Comparison of ENCODE assay signal across 22 cellular contexts in genomic region chr12:65487679-65488078, GRCh38.
"Had no signal": no experiment of that assay in that cellular context is flagged by ENCODE, and none has a peak within 500 bp of the region (broad histone marks: within the 10 kb centered on the region; RNA-seq: fewer than 3 reads in every experiment).

No MANE protein-coding gene starts in this region.

- H3K9me3 ChIP-seq: ovary, prostate gland had no signal

- H3K4me3 ChIP-seq: esophagus muscularis mucosa, left ventricle myocardium inferior, ovary, prostate gland, right atrium auricular region, tibial artery had no signal

- H3K4me1 ChIP-seq: esophagus muscularis mucosa, left ventricle myocardium inferior, prostate gland, right atrium auricular region, tibial artery had no signal

- H3K27ac ChIP-seq: esophagus muscularis mucosa, left ventricle myocardium inferior, ovary, prostate gland, right atrium auricular region, tibial artery, VCaP had no signal

- FAIRE-seq: frontal cortex had no signal

- H3K36me3 ChIP-seq: esophagus muscularis mucosa, ovary, prostate gland, right atrium auricular region had no signal

- H3K27me3 ChIP-seq: esophagus muscularis mucosa, ovary, right atrium auricular region, tibial artery had no signal

- ATAC-seq: activated naive CD4-positive, alpha-beta T cell treated with anti-CD3 and anti-CD28 coated beads, Interleukin-2, amount 50 U/mL, for 72 hours; natural killer cell treated with Interleukin-12 subunit alpha and Interleukin-12 subunit beta and Interleukin-15 and Interleukin-18, amount 100 ng/mL, for 72 hours; stimulated activated naive CD8-positive, alpha-beta T cell treated with anti-CD3 and anti-CD28 coated beads, Interleukin-15, amount 100 ng/mL, for 72 hours had no signal

- DNase-seq: activated CD4-positive, alpha-beta T cell treated with anti-CD3 and anti-CD28 coated beads, Interleukin-2, amount 50 U/mL, for 1 hour; activated CD4-positive, CD25-positive, alpha-beta regulatory T cell treated with anti-CD3 and anti-CD28 coated beads, Interleukin-2, amount 50 U/mL, for 72 hours; activated T-cell treated with anti-CD3 and anti-CD28 coated beads, Interleukin-2, amount 50 U/mL, for 1 hour; aorta; central memory CD4-positive, alpha-beta T cell; dermis blood vessel endothelial cell; effector CD8-positive, alpha-beta T cell; hippocampal formation; kidney glomerular epithelial cell; left ventricle myocardium inferior; ovary; stimulated activated CD4-positive, alpha-beta T cell treated with anti-CD3 and anti-CD28 coated beads, Interleukin-12 subunit alpha, Interleukin-12 subunit beta, amount 100 ng/mL, for 4 hours; stimulated activated CD4-positive, alpha-beta T cell treated with anti-CD3 and anti-CD28 coated beads, Interleukin-4, amount 100 ng/mL, for 4 hours; stimulated activated naive CD8-positive, alpha-beta T cell treated with anti-CD3 and anti-CD28 coated beads, Interleukin-15, amount 100 ng/mL, for 72 hours; tibial artery had no signal
